In the genomic region with DNA sequence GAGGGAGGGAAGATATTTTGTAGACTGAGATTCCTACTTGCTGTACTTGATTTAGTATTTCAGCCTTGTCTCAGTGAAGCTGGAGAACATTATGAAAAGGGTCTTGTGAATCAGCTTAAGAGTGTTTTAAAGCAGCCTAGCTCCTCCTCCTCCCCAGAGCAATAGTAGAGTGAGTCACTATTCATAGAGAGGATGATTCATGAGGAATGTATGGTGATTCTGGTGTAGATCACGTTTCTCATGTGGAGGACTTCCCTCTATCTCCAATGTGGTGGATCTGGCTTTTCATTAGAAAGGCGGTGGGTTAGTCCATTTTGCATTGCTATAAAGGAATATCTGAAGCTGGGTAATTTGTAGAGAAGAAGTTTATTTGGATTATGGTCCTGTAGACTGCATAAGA, we compare ENCODE assay signal across 15 cellular contexts.
DNase-seq lines count a peak whose midpoint lies in the region; FAIRE-seq and TF ChIP-seq lines count a peak whose summit lies in the region.
"Had no signal": no experiment of that assay in that cellular context is flagged by ENCODE, and none has a peak within 500 bp of the region (broad histone marks: within the 10 kb centered on the region; RNA-seq: fewer than 3 reads in every experiment).

No MANE protein-coding gene starts in this region.

- no peak for TF ChIP-seq EP300 in suprapubic skin (IDR thresholded peaks at IDR 0.05)

- H3K27me3 ChIP-seq in astrocyte (ENCODE audit: insufficient read depth, low read length) (no peaks in the 10 kb centered on the region), suprapubic skin (no peaks in the 10 kb centered on the region)
- H3K27me3 ChIP-seq: BLaER1, SJCRH30 had no signal

- H4K20me1 ChIP-seq in astrocyte (ENCODE audit: insufficient read depth, low read length) = no peaks in the 10 kb centered on the region
- H4K20me1 ChIP-seq: BLaER1 had no signal

- H3K36me3 Mint-ChIP-seq in astrocyte (ENCODE audit: low read depth, unreplicated experiment) = no peaks in the 10 kb centered on the region
- H3K36me3 Mint-ChIP-seq: activated naive CD4-positive, alpha-beta T cell treated with anti-CD3 and anti-CD28 coated beads, Interleukin-2, amount 10 ng/mL, durations not matched to agents 7 days and 5 days had no signal

- no peak for FAIRE-seq in astrocyte (lab: Jason Lieb, UNC)

- H2AFZ ChIP-seq in astrocyte (ENCODE audit: low read depth, low read length) = peak overlapping the region; percentile 1

- H3K4me3 ChIP-seq in AG04449 (ENCODE audit: low read depth, low read length) (no peak overlapping the region), astrocyte (ENCODE audit: insufficient read depth, low read depth, low read length) (no peak overlapping the region), suprapubic skin (no peak overlapping the region)
- H3K4me3 ChIP-seq: BLaER1, SJCRH30 had no signal

- peak; percentile 38 for DNase-seq in AG04449 (ENCODE audit: low read depth, low spot score)
- DNase-seq in HS-27A (ENCODE audit: low read depth) = peak; percentile 45
- DNase-seq in astrocyte (ENCODE audit: low read depth) = peak; percentile 90
- DNase-seq in iPS-NIHi7 (ENCODE audit: extremely low spot score) = peak; percentile 17
- DNase-seq in activated effector memory CD4-positive, alpha-beta T cell treated with anti-CD3 and anti-CD28 coated beads, Interleukin-2, amount 50 U/mL, for 16 hours = no peak
- DNase-seq in suprapubic skin (ENCODE audit: low spot score in 2 of 2) = no peak
- DNase-seq in stimulated activated CD4-positive, alpha-beta T cell treated with anti-CD3 and anti-CD28 coated beads, Interleukin-15, amount 100 ng/mL, for 24 hours = no peak
- DNase-seq in NCI-H446 treated with DMSO at 0.1 percent for 48 hours (lab: John Stamatoyannopoulos, UW) = no peak
- DNase-seq: activated CD4-positive, alpha-beta T cell treated with anti-CD3 and anti-CD28 coated beads, Interleukin-2, amount 10 ng/mL, durations not matched to agents 24 days and 14 days; activated naive CD4-positive, alpha-beta T cell treated with anti-CD3 and anti-CD28 coated beads, Interleukin-2, amount 10 ng/mL, durations not matched to agents 7 days and 5 days; effector memory CD8-positive, alpha-beta T cell; Kasumi-1; NCI-H345 had no signal

- H3K9me3 Mint-ChIP-seq in astrocyte (ENCODE audit: unreplicated experiment) = no peaks in the 10 kb centered on the region

- peaks cover 9% of the 10 kb centered on the region for H3K4me1 Mint-ChIP-seq in astrocyte (ENCODE audit: low read depth, unreplicated experiment)
- H3K4me1 Mint-ChIP-seq: activated CD4-positive, alpha-beta T cell treated with anti-CD3 and anti-CD28 coated beads, Interleukin-2, amount 10 ng/mL, durations not matched to agents 24 days and 14 days; activated naive CD4-positive, alpha-beta T cell treated with anti-CD3 and anti-CD28 coated beads, Interleukin-2, amount 10 ng/mL, durations not matched to agents 7 days and 5 days had no signal

- H3K27ac Mint-ChIP-seq in astrocyte (ENCODE audit: unreplicated experiment) = peak overlapping the region; percentile 67
- H3K27ac Mint-ChIP-seq: activated CD4-positive, alpha-beta T cell treated with anti-CD3 and anti-CD28 coated beads, Interleukin-2, amount 10 ng/mL, durations not matched to agents 24 days and 14 days; activated naive CD4-positive, alpha-beta T cell treated with anti-CD3 and anti-CD28 coated beads, Interleukin-2, amount 10 ng/mL, durations not matched to agents 7 days and 5 days; effector memory CD8-positive, alpha-beta T cell had no signal

- no peaks in the 10 kb centered on the region for H3K79me2 ChIP-seq in astrocyte (ENCODE audit: insufficient read depth, low read length)

- 36% methylated on average over 2 of the region's 2 CpGs for WGBS in suprapubic skin

- H3K4me1 ChIP-seq in astrocyte (ENCODE audit: insufficient read depth, low read length) (peaks cover 10% of the 10 kb centered on the region), suprapubic skin (no peaks in the 10 kb centered on the region)
- H3K4me1 ChIP-seq: BLaER1, SJCRH30 had no signal

- TF ChIP-seq CTCF in AG04449 (IDR thresholded peaks at IDR 0.05; ENCODE audit: insufficient read depth, low read length, missing control alignments) (no peak), astrocyte (IDR thresholded peaks at IDR 0.05; ENCODE audit: insufficient read depth, low read depth, low read length) (no peak), suprapubic skin (IDR thresholded peaks at IDR 0.05) (no peak)

- no peaks in the 10 kb centered on the region for H3K27me3 Mint-ChIP-seq in astrocyte (ENCODE audit: low read depth, unreplicated experiment)
- H3K27me3 Mint-ChIP-seq: activated CD4-positive, alpha-beta T cell treated with anti-CD3 and anti-CD28 coated beads, Interleukin-2, amount 10 ng/mL, durations not matched to agents 24 days and 14 days; activated naive CD4-positive, alpha-beta T cell treated with anti-CD3 and anti-CD28 coated beads, Interleukin-2, amount 10 ng/mL, durations not matched to agents 7 days and 5 days; effector memory CD8-positive, alpha-beta T cell had no signal

- H3K9ac ChIP-seq in astrocyte (ENCODE audit: low read length) = no peak overlapping the region
- H3K9ac ChIP-seq: BLaER1 had no signal

- no peak for TF ChIP-seq POLR2A in suprapubic skin (IDR thresholded peaks at IDR 0.05)

- POLR2A ChIA-PET in AG04449 (lab: Yijun Ruan, JAX) = no interaction called here

- peak overlapping the region; percentile 45 for H3K4me2 ChIP-seq in astrocyte (ENCODE audit: low read length)
- H3K4me2 ChIP-seq: BLaER1 had no signal

- CTCF ChIA-PET in AG04449 (lab: Yijun Ruan, JAX) = no interaction called here

- H3K9me3 ChIP-seq in astrocyte (ENCODE audit: insufficient read depth, low read depth, low read length) = no peaks in the 10 kb centered on the region
- peaks cover 15% of the 10 kb centered on the region for H3K9me3 ChIP-seq in suprapubic skin
- H3K9me3 ChIP-seq: SJCRH30 had no signal

- no peak overlapping the region for H3K4me3 Mint-ChIP-seq in astrocyte (ENCODE audit: unreplicated experiment)
- H3K4me3 Mint-ChIP-seq: activated CD4-positive, alpha-beta T cell treated with anti-CD3 and anti-CD28 coated beads, Interleukin-2, amount 10 ng/mL, durations not matched to agents 24 days and 14 days; activated naive CD4-positive, alpha-beta T cell treated with anti-CD3 and anti-CD28 coated beads, Interleukin-2, amount 10 ng/mL, durations not matched to agents 7 days and 5 days; effector memory CD8-positive, alpha-beta T cell had no signal

- H3K36me3 ChIP-seq in astrocyte (ENCODE audit: insufficient read depth, low read length) = no peaks in the 10 kb centered on the region
- H3K36me3 ChIP-seq in suprapubic skin = no peaks in the 10 kb centered on the region
- H3K36me3 ChIP-seq: BLaER1, SJCRH30 had no signal

- H3K27ac ChIP-seq in astrocyte (ENCODE audit: low read depth, low read length) = peak overlapping the region; percentile 3
- H3K27ac ChIP-seq in suprapubic skin = no peak overlapping the region
- H3K27ac ChIP-seq: BLaER1, SJCRH30 had no signal

Comparison
In these comparisons a context has a peak if more than half of its experiments do, and no peak if none do; other contexts are left out.
1. DNase-seq: peak in AG04449 (single experiment), HS-27A (single experiment), astrocyte (single experiment) and iPS-NIHi7 (single experiment); none in activated effector memory CD4-positive, alpha-beta T cell treated with anti-CD3 and anti-CD28 coated beads, Interleukin-2, amount 50 U/mL, for 16 hours (single experiment), suprapubic skin (0 of 2), stimulated activated CD4-positive, alpha-beta T cell treated with anti-CD3 and anti-CD28 coated beads, Interleukin-15, amount 100 ng/mL, for 24 hours (single experiment) and NCI-H446 treated with DMSO at 0.1 percent for 48 hours (single experiment).